Comparison of ENCODE assay signal across 8 cellular contexts in the genomic region with DNA sequence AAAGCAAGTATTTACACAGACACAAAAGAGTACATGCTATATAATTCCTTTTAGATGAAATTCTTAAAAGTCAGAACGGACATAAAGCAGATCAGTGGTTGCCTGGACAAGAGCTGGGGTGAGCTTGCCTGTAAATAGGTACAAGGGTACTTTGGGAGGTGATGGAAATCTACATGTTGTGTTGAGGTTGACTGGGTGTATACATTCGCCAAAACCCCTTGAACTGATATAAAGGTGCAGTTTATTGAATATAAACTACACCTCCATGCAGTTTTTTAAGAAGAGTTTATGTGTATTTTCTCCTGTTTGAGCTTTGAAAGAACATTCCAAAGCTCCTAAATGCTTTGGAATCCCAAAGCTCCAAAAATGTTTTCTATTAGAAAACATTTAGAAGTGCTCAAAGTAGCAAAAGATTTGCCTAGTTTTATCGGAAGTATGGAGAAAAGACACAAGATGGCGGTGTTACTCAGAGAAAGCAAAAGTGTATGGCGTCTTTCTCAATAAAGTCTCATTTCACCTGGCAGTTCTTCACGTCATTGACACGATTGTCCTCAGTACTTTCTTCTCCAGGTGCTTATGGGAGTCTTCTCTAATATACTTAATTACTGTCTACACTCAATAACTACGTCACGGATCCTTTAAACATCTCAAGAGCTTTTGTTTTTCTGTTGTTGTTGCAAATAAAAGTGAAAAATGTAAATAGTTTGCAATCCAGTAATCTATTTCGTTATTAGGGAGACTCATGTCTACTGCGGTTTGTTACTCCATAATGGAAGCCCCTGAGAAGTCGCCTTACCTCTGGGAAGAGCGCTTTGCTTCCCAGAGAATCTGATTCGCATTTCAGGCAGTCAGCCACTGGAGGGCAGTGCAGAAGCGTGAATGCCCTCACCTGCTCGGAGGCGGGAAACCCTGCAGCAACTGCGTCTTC. TPM values are rescaled to one million over a fixed set of nuclear protein-coding genes. Genes with fewer than 3 reads are reported as not detected.
DNase-seq lines count a peak whose midpoint lies in the region; ATAC-seq, FAIRE-seq and TF ChIP-seq lines count a peak whose summit lies in the region.

No MANE protein-coding gene starts in this region.

- H3K36me3 ChIP-seq in HEK293 (ENCODE audit: control insufficient read depth in 2 of 2, insufficient read depth in 1 of 2, low read length in 2 of 2) (no peaks in the 10 kb centered on the region), adipocyte (ENCODE audit: control insufficient read depth, insufficient read depth, low read length, severe bottlenecking) (no peaks in the 10 kb centered on the region), heart right ventricle (no peaks in the 10 kb centered on the region), vagina (no peaks in the 10 kb centered on the region)

- H3K27ac ChIP-seq in HEK293 (ENCODE audit: extremely low read depth, low read depth, low read length) (no peak overlapping the region), heart right ventricle (no peak overlapping the region), vagina (no peak overlapping the region)

- H3K4me1 ChIP-seq in HEK293 (ENCODE audit: control insufficient read depth, insufficient read depth, low read length) (no peaks in the 10 kb centered on the region), adipocyte (ENCODE audit: control insufficient read depth, insufficient read depth, low read length) (no peaks in the 10 kb centered on the region), heart right ventricle (peaks cover 0 to 8% (median 0%) of the 10 kb centered on the region in 9 donors), vagina (no peaks in the 10 kb centered on the region)

- DNase-seq in NB4 (ENCODE audit: low read depth) (peak; percentile 74), SKM-1 (lab: John Stamatoyannopoulos, UW; ENCODE audit: unreplicated experiment) (peak; percentile 42), adipocyte (ENCODE audit: low read depth) (peak; percentile 92), heart right ventricle (peak; percentile 79 to 80), pulmonary artery endothelial cell (ENCODE audit: low read depth, low spot score) (peak; percentile 39), vagina (ENCODE audit: extremely low spot score in 2 of 2) (no peak)

- CTCF ChIA-PET in HEK293 (lab: Yijun Ruan, JAX): interaction anchor here (0.5 to 8.0 kb wide), 44 partner anchors 8 to 820 kb away, joined by 3 to 141 read pairs (median 4); a partner anchor contains a TSS

- TF ChIP-seq CTCF in HEK293 (tag by site-specific recombination; IDR thresholded peaks at IDR 0.05) (peak; percentile 42; the same call in 1 of the 2 replicates), NB4 (IDR thresholded peaks at IDR 0.05; ENCODE audit: low read depth, low read length) (peak; percentile 92), heart right ventricle (IDR thresholded peaks at IDR 0.05) (peak; percentile 73 to 91 (median 83)), vagina (IDR thresholded peaks at IDR 0.05) (peak; percentile 44 to 83 (median 73))

- POLR2A ChIA-PET in HEK293 (lab: Yijun Ruan, JAX): interaction anchor here (0.7 to 1.9 kb wide), 3 partner anchors 15 to 482 kb away, joined by 3 to 5 read pairs (median 4); a partner anchor contains a TSS

- peak; percentile 68 to 96 (median 92) for ATAC-seq in heart right ventricle

- intact Hi-C loops in heart right ventricle (cut with DNase I): loop anchor here (1.0 to 10.0 kb wide), 10 partner anchors 64 to 651 kb away; a partner anchor contains a TSS
- intact Hi-C loops in vagina (cut with DNase I): loop anchor here (10.0 kb wide), 1 partner anchor 641 kb away; no protein-coding TSS in a partner anchor

- H3K27me3 ChIP-seq in adipocyte (replicated peaks; ENCODE audit: control insufficient read depth, insufficient read depth, low read length) (no peaks in the 10 kb centered on the region), heart right ventricle (peaks cover 0 to 38% (median 21%) of the 10 kb centered on the region in 7 donors), vagina (no peaks in the 10 kb centered on the region)

- H3K9ac ChIP-seq in adipocyte (ENCODE audit: low read length): peak overlapping the region; percentile 64

- H3K4me3 ChIP-seq in HEK293 (ENCODE audit: low read depth, low read length) (peak overlapping the region; percentile 6; the same call in 1 of the 2 replicates), NB4 (ENCODE audit: low read depth, low read length) (no peak overlapping the region), adipocyte (ENCODE audit: low read length) (peak overlapping the region; percentile 84), heart right ventricle (peak overlapping the region in 9 of 10 donors; percentile 5 to 52 (median 41)), vagina (peak overlapping the region in 1 of 2 donors; percentile 29)

- FAIRE-seq in G401.6 (lab: Jason Lieb, UNC): peak; percentile 92

- TF ChIP-seq POLR2A in NB4 (IDR thresholded peaks at IDR 0.05; ENCODE audit: extremely low read depth, insufficient read length) (no peak), vagina (IDR thresholded peaks at IDR 0.05) (no peak)

- no peaks in the 10 kb centered on the region for H3K9me3 ChIP-seq in HEK293 (ENCODE audit: control insufficient read depth, insufficient read depth, low read depth, low read length)
- no peaks in the 10 kb centered on the region for H3K9me3 ChIP-seq in adipocyte (ENCODE audit: control insufficient read depth, low read length)
- H3K9me3 ChIP-seq in heart right ventricle: no peaks in the 10 kb centered on the region
- no peaks in the 10 kb centered on the region for H3K9me3 ChIP-seq in vagina

- 25 to 26% methylated on average over 18 of the region's 18 CpGs for WGBS in heart right ventricle, 2 donors

TF ChIP-seq in HEK293, 187 proteins besides CTCF, POLR2A, EP300 and RAD21 (continues in another document):
- peak; percentile 85 for TF ChIP-seq ZNF654 (tag by site-specific recombination; IDR thresholded peaks at IDR 0.05; ENCODE audit: low read depth)
- no peak for TF ChIP-seq ZNF248 (tag by site-specific recombination; IDR thresholded peaks at IDR 0.05)
- peak; percentile 59; the same call in 1 of the 2 replicates for TF ChIP-seq ZNF2 (tag by site-specific recombination; IDR thresholded peaks at IDR 0.05)
- TF ChIP-seq ZNF155 (tag by site-specific recombination; IDR thresholded peaks at IDR 0.05): no peak
- no peak for TF ChIP-seq ZNF138 (tag by site-specific recombination; IDR thresholded peaks at IDR 0.05; ENCODE audit: borderline replicate concordance)
- TF ChIP-seq YY1 (tag by site-specific recombination; IDR thresholded peaks at IDR 0.05): 0 out of 2 replicates have a peak, but pooled peaks have one; percentile 12
- no peak for TF ChIP-seq TRIM28 (IDR thresholded peaks at IDR 0.05; ENCODE audit: borderline replicate concordance, low read length)
- TF ChIP-seq SETDB1 (IDR thresholded peaks at IDR 0.05; ENCODE audit: insufficient read length, low read length): no peak
- no peak for TF ChIP-seq ZFP37 (tag by site-specific recombination; IDR thresholded peaks at IDR 0.05)
- no peak for TF ChIP-seq ZBTB8A (tag by site-specific recombination; IDR thresholded peaks at IDR 0.05)
- TF ChIP-seq, protein P1, sequence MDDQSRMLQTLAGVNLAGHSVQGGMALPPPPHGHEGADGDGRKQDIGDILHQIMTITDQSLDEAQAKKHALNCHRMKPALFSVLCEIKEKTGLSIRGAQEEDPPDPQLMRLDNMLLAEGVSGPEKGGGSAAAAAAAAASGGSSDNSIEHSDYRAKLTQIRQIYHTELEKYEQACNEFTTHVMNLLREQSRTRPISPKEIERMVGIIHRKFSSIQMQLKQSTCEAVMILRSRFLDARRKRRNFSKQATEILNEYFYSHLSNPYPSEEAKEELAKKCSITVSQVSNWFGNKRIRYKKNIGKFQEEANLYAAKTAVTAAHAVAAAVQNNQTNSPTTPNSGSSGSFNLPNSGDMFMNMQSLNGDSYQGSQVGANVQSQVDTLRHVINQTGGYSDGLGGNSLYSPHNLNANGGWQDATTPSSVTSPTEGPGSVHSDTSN (CRISPR knock-in tag; IDR thresholded peaks at IDR 0.05): no peak
- TF ChIP-seq ZNF175 (tag by site-specific recombination; IDR thresholded peaks at IDR 0.05): no peak
- TF ChIP-seq SP7 (tag by site-specific recombination; IDR thresholded peaks at IDR 0.05): 0 out of 2 replicates have a peak, but pooled peaks have one; percentile 17
- no peak for TF ChIP-seq ZNF549 (tag by site-specific recombination; IDR thresholded peaks at IDR 0.05)
- TF ChIP-seq ZNF660 (tag by site-specific recombination; IDR thresholded peaks at IDR 0.05): peak; percentile 29; the same call in 1 of the 2 replicates
- no peak for TF ChIP-seq YY2 (tag by site-specific recombination; IDR thresholded peaks at IDR 0.05)
- TF ChIP-seq SCRT1 (tag by site-specific recombination; IDR thresholded peaks at IDR 0.05; ENCODE audit: borderline replicate concordance): no peak
- TF ChIP-seq ZNF423 (tag by site-specific recombination; IDR thresholded peaks at IDR 0.05): no peak
- peak; percentile 21; the same call in 1 of the 2 replicates for TF ChIP-seq ZNF341 (tag by site-specific recombination; IDR thresholded peaks at IDR 0.05; ENCODE audit: low read depth)
- TF ChIP-seq IKZF3 (tag by site-specific recombination; IDR thresholded peaks at IDR 0.05): peak; percentile 46
- TF ChIP-seq, protein P2, sequence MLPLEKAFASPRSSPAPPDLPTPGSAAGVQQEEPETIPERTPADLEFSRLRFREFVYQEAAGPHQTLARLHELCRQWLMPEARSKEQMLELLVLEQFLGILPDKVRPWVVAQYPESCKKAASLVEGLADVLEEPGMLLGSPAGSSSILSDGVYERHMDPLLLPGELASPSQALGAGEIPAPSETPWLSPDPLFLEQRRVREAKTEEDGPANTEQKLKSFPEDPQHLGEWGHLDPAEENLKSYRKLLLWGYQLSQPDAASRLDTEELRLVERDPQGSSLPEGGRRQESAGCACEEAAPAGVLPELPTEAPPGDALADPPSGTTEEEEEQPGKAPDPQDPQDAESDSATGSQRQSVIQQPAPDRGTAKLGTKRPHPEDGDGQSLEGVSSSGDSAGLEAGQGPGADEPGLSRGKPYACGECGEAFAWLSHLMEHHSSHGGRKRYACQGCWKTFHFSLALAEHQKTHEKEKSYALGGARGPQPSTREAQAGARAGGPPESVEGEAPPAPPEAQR (tag by site-specific recombination; IDR thresholded peaks at IDR 0.05): no peak
- TF ChIP-seq WT1 (tag by site-specific recombination; IDR thresholded peaks at IDR 0.05): no peak

RNA-seq across cellular contexts. Expression of a gene that starts 14.7 kb away (rescaled TPM):
- total RNA-seq in heart right ventricle (100 to 1,000 TPM in 3 of 10 donors, 10 to 100 TPM in 7; 73.7 to 126 (median 90.9) TPM), pulmonary artery endothelial cell (207 and 212 TPM in 2 replicates), vagina (81.5 TPM)
- 100 to 1,000 TPM; 138 to 578 TPM for polyA plus RNA-seq in heart right ventricle

Comparison
In these comparisons a context has a peak if more than half of its experiments do, and no peak if none do; other contexts are left out.
1. CTCF ChIP-seq: peak in every context shown above with its lines; median percentile 92 in NB4; 83 in heart right ventricle; 73 in vagina; 42 in HEK293.
2. DNase-seq: peak in NB4 (single experiment), SKM-1 (single experiment), adipocyte (single experiment), heart right ventricle (2 of 2) and pulmonary artery endothelial cell (single experiment); none in vagina (0 of 2).